ENCODE assay signal across 1 cellular context in the genomic region with DNA sequence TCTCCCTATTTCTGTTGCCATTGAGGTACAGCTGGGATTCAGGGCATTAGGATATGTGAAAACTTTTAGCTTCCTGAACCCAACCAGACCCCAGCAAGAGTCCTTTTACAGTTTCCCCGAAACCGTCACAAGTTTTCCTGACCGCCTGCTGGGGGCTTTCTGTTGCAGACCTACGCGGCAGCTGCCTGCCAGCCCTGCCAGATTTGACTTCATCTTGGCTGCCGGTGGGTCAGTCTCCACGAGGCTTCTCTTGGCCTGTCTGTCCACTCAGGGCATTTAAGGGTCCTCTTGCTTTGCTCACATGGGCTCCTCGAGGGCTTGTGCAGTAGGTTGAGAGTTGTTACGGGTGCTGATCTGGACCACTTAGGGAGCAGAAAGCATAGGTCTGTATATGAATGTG.
TF ChIP-seq lines count a peak whose summit lies in the region.

No MANE protein-coding gene starts in this region.

TF ChIP-seq in H1, 55 proteins besides CTCF, POLR2A, EP300 and RAD21:
- TF ChIP-seq SIRT6 (IDR thresholded peaks at IDR 0.05; ENCODE audit: low read length): no peak
- TF ChIP-seq CTBP2 (IDR thresholded peaks at IDR 0.05; ENCODE audit: borderline replicate concordance, insufficient read depth, insufficient read length, low read length): no peak
- TF ChIP-seq BACH1 (IDR thresholded peaks at IDR 0.05; ENCODE audit: low read length): no peak
- no peak for TF ChIP-seq BCL11A (IDR thresholded peaks at IDR 0.05; ENCODE audit: low read depth in 2 of 2, low read length in 2 of 2)
- no peak for TF ChIP-seq SUZ12 (IDR thresholded peaks at IDR 0.05; ENCODE audit: low read length)
- no peak for TF ChIP-seq RXRA (IDR thresholded peaks at IDR 0.05; ENCODE audit: insufficient read depth, low read depth, low read length)
- no peak for TF ChIP-seq CEBPB (IDR thresholded peaks at IDR 0.05; ENCODE audit: low read depth, low read length)
- no peak for TF ChIP-seq EZH2 (IDR thresholded peaks at IDR 0.05; ENCODE audit: low read depth, low read length, severe bottlenecking)
- no peak for TF ChIP-seq CBX8 (IDR thresholded peaks at IDR 0.05; ENCODE audit: borderline replicate concordance, low read depth, low read length)
- TF ChIP-seq HDAC2 (IDR thresholded peaks at IDR 0.05; ENCODE audit: borderline replicate concordance in 1 of 2, low read depth in 2 of 2, low read length in 2 of 2): no peak
